ENCODE assay signal across 7 cellular contexts in genomic region chr2:203626247-203626646, GRCh38.
DNase-seq lines count a peak whose midpoint lies in the region; ATAC-seq and TF ChIP-seq lines count a peak whose summit lies in the region.
"Not testable (repeated sequence)": the region's sequence is repeated elsewhere in the genome, so short reads cannot be mapped to it uniquely, and the experiment has no call there.

No MANE protein-coding gene starts in this region.

- H3K18ac ChIP-seq in mesenchymal stem cell (ENCODE audit: low read depth in 1 of 2, low read length in 2 of 2) = peak overlapping the region in 1 of 2 experiments; percentile 75

- H3F3A ChIP-seq in GM23338 (replicated peaks; ENCODE audit: low read depth) = not testable (repeated sequence)

- not testable (repeated sequence) for H3K79me1 ChIP-seq in mesenchymal stem cell (replicated peaks; ENCODE audit: low read length, poor library complexity, severe bottlenecking)

- H3K4ac ChIP-seq in mesenchymal stem cell (ENCODE audit: low read depth in 1 of 2, low read length in 2 of 2) = not testable (repeated sequence)

- not testable (repeated sequence) for H3K27me3 ChIP-seq in GM23338 (ENCODE audit: insufficient read depth); adipocyte (replicated peaks; ENCODE audit: control insufficient read depth, insufficient read depth, low read length); right cardiac atrium (ENCODE audit: control insufficient read depth, insufficient read depth); mesenchymal stem cell (ENCODE audit: control insufficient read depth in 1 of 2, insufficient read depth in 1 of 2, low read length in 2 of 2); parathyroid adenoma (ENCODE audit: control insufficient read depth, insufficient read depth, low read length); suprapubic skin

- not testable (repeated sequence) for H3K9me3 Mint-ChIP-seq in GM23338

- H2AFZ ChIP-seq in GM23338 (peak overlapping the region; percentile 43; the same call in 1 of the 2 replicates), parathyroid adenoma (peak overlapping the region; percentile 6)
- not testable (repeated sequence) for H2AFZ ChIP-seq in mesenchymal stem cell (ENCODE audit: low read depth, low read length)

- intact Hi-C loops in right cardiac atrium (cut with DNase I) = not testable (repeated sequence)

- H3K4me1 ChIP-seq in GM23338 (ENCODE audit: insufficient read depth); right cardiac atrium (ENCODE audit: control insufficient read depth, insufficient read depth, low read length); mesenchymal stem cell (ENCODE audit: control insufficient read depth, insufficient read depth, low read depth, low read length); suprapubic skin: not testable (repeated sequence)
- H3K4me1 ChIP-seq in adipocyte (ENCODE audit: control insufficient read depth, insufficient read depth, low read length) (peaks cover 52% of the 10 kb centered on the region), parathyroid adenoma (peaks cover 13% of the 10 kb centered on the region)

- H2AK5ac ChIP-seq in mesenchymal stem cell (ENCODE audit: low read length, severe bottlenecking) = not testable (repeated sequence)

- not testable (repeated sequence) for H4K20me1 ChIP-seq in GM23338 (replicated peaks; ENCODE audit: insufficient read depth)

- not testable (repeated sequence) for H3K36me3 Mint-ChIP-seq in GM23338 (ENCODE audit: low read depth)

- not testable (repeated sequence) for TF ChIP-seq POLR2A in suprapubic skin (IDR thresholded peaks at IDR 0.05)

- not testable (repeated sequence) for H3K9me3 ChIP-seq in adipocyte (ENCODE audit: control insufficient read depth, low read length); right cardiac atrium (ENCODE audit: control insufficient read depth, low read length); mesenchymal stem cell (ENCODE audit: control insufficient read depth, low read length); parathyroid adenoma (ENCODE audit: control insufficient read depth, low read length); suprapubic skin

- H3K4me3 ChIP-seq in GM23338; coronary artery; right cardiac atrium (ENCODE audit: low read length); mesenchymal stem cell (ENCODE audit: insufficient read depth in 1 of 2, low read depth in 1 of 2, low read length in 2 of 2); parathyroid adenoma (ENCODE audit: low read depth, low read length); suprapubic skin: not testable (repeated sequence)
- H3K4me3 ChIP-seq in adipocyte (ENCODE audit: low read length) = peak overlapping the region; percentile 47

- not testable (repeated sequence) for H3K9me2 ChIP-seq in GM23338 (ENCODE audit: insufficient read depth)

- H2BK5ac ChIP-seq in mesenchymal stem cell (ENCODE audit: low read depth, low read length, poor library complexity, severe bottlenecking) = not testable (repeated sequence)

- not testable (repeated sequence) for H3K14ac ChIP-seq in mesenchymal stem cell (ENCODE audit: low read length in 2 of 2)

- peak overlapping the region; percentile 61 for H4K91ac ChIP-seq in mesenchymal stem cell (ENCODE audit: low read length)

- not testable (repeated sequence) for H2BK120ac ChIP-seq in mesenchymal stem cell (ENCODE audit: low read depth, low read length)

- H2BK15ac ChIP-seq in mesenchymal stem cell (ENCODE audit: low read depth, poor library complexity, severe bottlenecking) = not testable (repeated sequence)

- not testable (repeated sequence) for H3K27ac Mint-ChIP-seq in GM23338

- not testable (repeated sequence) for H3K4me2 ChIP-seq in GM23338; mesenchymal stem cell (ENCODE audit: low read length, poor library complexity, severe bottlenecking); parathyroid adenoma (ENCODE audit: low read length)

- 88% methylated on average over 4 of the region's 4 CpGs for WGBS in right cardiac atrium
- WGBS in mesenchymal stem cell = 100% methylated on average over 1 of the region's 4 CpGs
- 81% methylated on average over 4 of the region's 4 CpGs for WGBS in suprapubic skin

- H3K23ac ChIP-seq in mesenchymal stem cell (ENCODE audit: low read length in 2 of 2) = not testable (repeated sequence)

- not testable (repeated sequence) for H3K4me3 Mint-ChIP-seq in GM23338

- H2BK12ac ChIP-seq in mesenchymal stem cell (ENCODE audit: low read length in 2 of 2) = not testable (repeated sequence)

- ATAC-seq in GM23338, right cardiac atrium: not testable (repeated sequence)

- not testable (repeated sequence) for H3K27ac ChIP-seq in GM23338 (ENCODE audit: low read depth); mesenchymal stem cell (ENCODE audit: low read length, poor library complexity, severe bottlenecking); parathyroid adenoma
- H3K27ac ChIP-seq in coronary artery (peak overlapping the region; percentile 27 to 53), right cardiac atrium (ENCODE audit: low read length) (peak overlapping the region; percentile 19), suprapubic skin (peak overlapping the region; percentile 43)

- not testable (repeated sequence) for DNase-seq in GM23338 (ENCODE audit: low spot score); adipocyte (ENCODE audit: low read depth); coronary artery (ENCODE audit: low spot score); right cardiac atrium; mesenchymal stem cell; suprapubic skin (ENCODE audit: low spot score in 2 of 2)

- H4K8ac ChIP-seq in mesenchymal stem cell (ENCODE audit: low read length) = not testable (repeated sequence)

- not testable (repeated sequence) for H3K36me3 ChIP-seq in GM23338 (ENCODE audit: insufficient read depth); adipocyte (ENCODE audit: control insufficient read depth, insufficient read depth, low read length, severe bottlenecking); mesenchymal stem cell (ENCODE audit: control insufficient read depth in 1 of 2, insufficient read depth in 2 of 2, low read depth in 1 of 2, low read length in 2 of 2); parathyroid adenoma (ENCODE audit: control insufficient read depth, insufficient read depth, low read length); suprapubic skin

- H3K9ac ChIP-seq in adipocyte (ENCODE audit: low read length) = peak overlapping the region; percentile 27
- H3K9ac ChIP-seq in mesenchymal stem cell (ENCODE audit: low read length); parathyroid adenoma: not testable (repeated sequence)

- H3K27me3 Mint-ChIP-seq in GM23338 (ENCODE audit: insufficient read depth, low read depth, poor library complexity) = not testable (repeated sequence)

- TF ChIP-seq EP300 in suprapubic skin (IDR thresholded peaks at IDR 0.05) = not testable (repeated sequence)

- not testable (repeated sequence) for H3K4me1 Mint-ChIP-seq in GM23338

- not testable (repeated sequence) for H3K79me2 ChIP-seq in GM23338 (replicated peaks; ENCODE audit: insufficient read depth); parathyroid adenoma

- not testable (repeated sequence) for TF ChIP-seq CTCF in GM23338 (conservative IDR thresholded peaks at IDR 0.05; ENCODE audit: low read depth in 2 of 2); coronary artery (IDR thresholded peaks at IDR 0.05); parathyroid adenoma (IDR thresholded peaks at IDR 0.05); suprapubic skin (IDR thresholded peaks at IDR 0.05)
